ENCODE assay signal across 11 cellular contexts in the genomic region with DNA sequence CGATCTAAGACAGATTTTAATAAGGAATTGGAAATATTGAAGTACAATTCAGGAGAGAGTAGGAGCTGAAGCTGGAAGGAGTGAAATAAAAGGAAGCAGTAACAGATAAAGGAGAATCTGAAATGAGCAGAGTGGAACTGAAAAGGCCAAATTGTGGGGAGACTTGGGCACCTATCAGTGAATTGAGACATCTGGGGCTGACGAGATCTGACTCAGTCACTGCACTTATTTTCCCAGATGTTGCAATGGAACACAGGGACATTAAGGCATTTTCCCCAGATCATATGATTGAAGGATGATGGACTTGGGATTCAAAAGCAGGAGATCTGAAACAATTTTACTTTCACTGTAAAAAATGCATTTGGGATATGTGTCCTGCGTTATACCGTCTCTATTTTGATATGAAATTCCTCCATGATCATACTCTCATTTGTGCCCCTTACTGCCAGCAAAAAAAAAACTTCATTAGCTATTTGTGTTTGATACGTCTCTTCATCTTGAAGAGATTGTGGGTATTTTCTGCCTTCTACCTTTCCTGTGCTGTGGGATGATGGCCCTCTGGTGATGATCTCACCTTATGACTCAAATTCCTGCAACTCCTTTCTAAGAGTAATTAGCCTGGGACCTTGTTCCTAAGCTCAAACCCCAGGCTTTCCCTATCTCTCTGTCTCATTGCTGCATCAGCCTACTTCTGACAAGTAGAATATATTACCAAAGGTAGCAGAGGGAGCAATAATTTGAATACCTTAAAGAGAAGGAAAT.
DNase-seq lines count a peak whose midpoint lies in the region; ATAC-seq, FAIRE-seq and TF ChIP-seq lines count a peak whose summit lies in the region.
"Had no signal": no experiment of that assay in that cellular context is flagged by ENCODE, and none has a peak within 500 bp of the region (broad histone marks: within the 10 kb centered on the region; RNA-seq: fewer than 3 reads in every experiment).

No MANE protein-coding gene starts in this region.

- FAIRE-seq in HTR-8/SVneo (lab: Jason Lieb, UNC) = no peak

- TF ChIP-seq CTCF in GM23338 (conservative IDR thresholded peaks at IDR 0.05; ENCODE audit: low read depth in 2 of 2) = peak in 1 of 2 experiments; percentile 25; a peak in 1 of 4 replicates

- H2BK12ac ChIP-seq in neuronal stem cell (ENCODE audit: low read length) = no peak overlapping the region

- H3K18ac ChIP-seq in neuronal stem cell (ENCODE audit: low read length) = no peak overlapping the region

- H3K9me2 ChIP-seq in GM23338 (ENCODE audit: insufficient read depth) = no peaks in the 10 kb centered on the region

- DNase-seq in GM23338 (ENCODE audit: low spot score) = peak; percentile 28
- peak; percentile 52 for DNase-seq in RPMI7951 (ENCODE audit: low read depth)
- no peak for DNase-seq in epithelial cell of prostate (ENCODE audit: low read depth, low spot score)
- no peak for DNase-seq in neuronal stem cell (ENCODE audit: low spot score)
- DNase-seq in left colon = no peak
- DNase-seq in HTR-8/SVneo (ENCODE audit: insufficient read length, low spot score) = no peak

- H4K8ac ChIP-seq in neuronal stem cell (ENCODE audit: low read depth, low read length) = no peak overlapping the region

- H3K27me3 Mint-ChIP-seq in GM23338 (ENCODE audit: insufficient read depth, low read depth, poor library complexity) = no peaks in the 10 kb centered on the region

- peaks cover 15% of the 10 kb centered on the region; the same call in 2 of the 3 replicates for H3K4me1 Mint-ChIP-seq in GM23338

- H4K91ac ChIP-seq in neuronal stem cell (ENCODE audit: low read depth, low read length, poor library complexity) = no peak overlapping the region

- no peaks in the 10 kb centered on the region for H3K27me3 ChIP-seq in GM23338 (ENCODE audit: insufficient read depth)
- no peaks in the 10 kb centered on the region for H3K27me3 ChIP-seq in neuronal stem cell (ENCODE audit: control insufficient read depth in 3 of 3, insufficient read depth in 3 of 3, low read depth in 1 of 3, low read length in 3 of 3)

- no peak overlapping the region for H2BK15ac ChIP-seq in neuronal stem cell (ENCODE audit: low read length)

- H3K79me1 ChIP-seq in neuronal stem cell (ENCODE audit: low read depth, low read length) = no peaks in the 10 kb centered on the region

- H3K23ac ChIP-seq in neuronal stem cell (ENCODE audit: low read depth, low read length, poor library complexity) = no peak overlapping the region

- H3K4me3 ChIP-seq in GM23338 (no peak overlapping the region), neuronal stem cell (ENCODE audit: low read length in 2 of 2) (no peak overlapping the region)
- H3K4me3 ChIP-seq: HAP-1 had no signal

- no peaks in the 10 kb centered on the region for H3K9me3 ChIP-seq in neuronal stem cell (replicated peaks in 1 of 2; ENCODE audit: control insufficient read depth in 2 of 2, insufficient read depth in 1 of 2, low read depth in 1 of 2, low read length in 2 of 2)
- H3K9me3 ChIP-seq: HAP-1 had no signal

- peak; percentile 63 for ATAC-seq in GM23338
- no peak for ATAC-seq in left colon
- ATAC-seq in activated CD4-positive, CD25-positive, alpha-beta regulatory T cell treated with anti-CD3 and anti-CD28 coated beads, Interleukin-2, amount 50 U/mL, for 24 hours = no peak
- ATAC-seq in GM21723 (IDR thresholded peaks at IDR 0.05; ENCODE audit: unreplicated experiment) = no peak

- H3K9me3 Mint-ChIP-seq in GM23338 = no peaks in the 10 kb centered on the region
- H3K9me3 Mint-ChIP-seq: neural crest cell had no signal

- no peak overlapping the region for H3K4ac ChIP-seq in neuronal stem cell (ENCODE audit: low read length)

- no peaks in the 10 kb centered on the region for H3F3A ChIP-seq in GM23338 (replicated peaks; ENCODE audit: low read depth)

- intact Hi-C loops in left colon (cut with DNase I, micrococcal nuclease) = no loop called here

- H2BK5ac ChIP-seq in neuronal stem cell (ENCODE audit: low read length) = no peak overlapping the region

- H2AFZ ChIP-seq in GM23338 (peak overlapping the region; percentile 84; the same call in 1 of the 2 replicates), neuronal stem cell (ENCODE audit: low read length) (peak overlapping the region; percentile 21)

- no peak overlapping the region for H3K4me3 Mint-ChIP-seq in GM23338
- H3K4me3 Mint-ChIP-seq: neural crest cell had no signal

- H4K20me1 ChIP-seq in GM23338 (replicated peaks; ENCODE audit: insufficient read depth) = no peaks in the 10 kb centered on the region

- no peaks in the 10 kb centered on the region for H3K79me2 ChIP-seq in GM23338 (replicated peaks; ENCODE audit: insufficient read depth)

- H3K36me3 Mint-ChIP-seq in GM23338 (ENCODE audit: low read depth) = no peaks in the 10 kb centered on the region

- peak overlapping the region; percentile 51 for H3K27ac Mint-ChIP-seq in GM23338

- H3K27ac ChIP-seq in GM23338 (ENCODE audit: low read depth) = no peak overlapping the region
- H3K27ac ChIP-seq in epithelial cell of prostate = peak overlapping the region; percentile 74
- no peak overlapping the region for H3K27ac ChIP-seq in neuronal stem cell (replicated peaks; ENCODE audit: low read length)
- H3K27ac ChIP-seq: KMS-11 had no signal

- H3K14ac ChIP-seq in neuronal stem cell (ENCODE audit: low read length) = no peak overlapping the region

- 100% methylated on average over 1 of the region's 5 CpGs; no CpG with 5 or more reads in 1 of the 2 donors for WGBS in neuronal stem cell (ENCODE audit: extremely low coverage in 2 of 2, insufficient read length in 2 of 2, insufficient replicate concordance in 1 of 2), 2 donors

- H3K4me2 ChIP-seq in GM23338 (no peak overlapping the region), neuronal stem cell (ENCODE audit: insufficient read depth, low read length, poor library complexity, severe bottlenecking) (no peak overlapping the region)
- H3K4me2 ChIP-seq: KMS-11 had no signal

- no peaks in the 10 kb centered on the region for H3K36me3 ChIP-seq in GM23338 (ENCODE audit: insufficient read depth)
- no peaks in the 10 kb centered on the region for H3K36me3 ChIP-seq in neuronal stem cell (replicated peaks in 1 of 2; ENCODE audit: control insufficient read depth in 2 of 2, insufficient read depth in 2 of 2, low read length in 2 of 2)
- H3K36me3 ChIP-seq: HAP-1 had no signal

- H2BK120ac ChIP-seq in neuronal stem cell (ENCODE audit: low read depth, low read length) = no peak overlapping the region

- no peak overlapping the region for H2AK5ac ChIP-seq in neuronal stem cell (ENCODE audit: low read depth, low read length)

- H3K9ac ChIP-seq in neuronal stem cell (ENCODE audit: low read depth, low read length, poor library complexity) = no peak overlapping the region
- H3K9ac ChIP-seq: KMS-11 had no signal

- no peaks in the 10 kb centered on the region for H3K4me1 ChIP-seq in GM23338 (ENCODE audit: insufficient read depth)
- H3K4me1 ChIP-seq in neuronal stem cell (ENCODE audit: control insufficient read depth in 2 of 2, insufficient read depth in 1 of 2, low read depth in 1 of 2, low read length in 2 of 2) = peaks cover 0 to 3% of the 10 kb centered on the region in 2 donors
- H3K4me1 ChIP-seq: HAP-1 had no signal

TF ChIP-seq in GM23338, 12 proteins besides CTCF, POLR2A, EP300 and RAD21 (continues in another document):
- TF ChIP-seq STAT1 (IDR thresholded peaks at IDR 0.05; ENCODE audit: unreplicated experiment) (no peak), NANOG (IDR thresholded peaks at IDR 0.05; ENCODE audit: borderline replicate concordance) (no peak), CREB1 (CRISPR knock-in tag; IDR thresholded peaks at IDR 0.05; ENCODE audit: low read depth) (no peak), JUNB (IDR thresholded peaks at IDR 0.05; ENCODE audit: unreplicated experiment) (no peak), ZNF114 (CRISPR knock-in tag; IDR thresholded peaks at IDR 0.05) (no peak), EZH2 (IDR thresholded peaks at IDR 0.05; ENCODE audit: low read depth, unreplicated experiment) (no peak), ZNF331 (CRISPR knock-in tag; IDR thresholded peaks at IDR 0.05; ENCODE audit: low read depth) (no peak), POLR2AphosphoS5 (IDR thresholded peaks at IDR 0.05; ENCODE audit: low read depth) (no peak), EZH2phosphoT487 (IDR thresholded peaks at IDR 0.05; ENCODE audit: unreplicated experiment) (no peak)
- TF ChIP-seq, protein P1, sequence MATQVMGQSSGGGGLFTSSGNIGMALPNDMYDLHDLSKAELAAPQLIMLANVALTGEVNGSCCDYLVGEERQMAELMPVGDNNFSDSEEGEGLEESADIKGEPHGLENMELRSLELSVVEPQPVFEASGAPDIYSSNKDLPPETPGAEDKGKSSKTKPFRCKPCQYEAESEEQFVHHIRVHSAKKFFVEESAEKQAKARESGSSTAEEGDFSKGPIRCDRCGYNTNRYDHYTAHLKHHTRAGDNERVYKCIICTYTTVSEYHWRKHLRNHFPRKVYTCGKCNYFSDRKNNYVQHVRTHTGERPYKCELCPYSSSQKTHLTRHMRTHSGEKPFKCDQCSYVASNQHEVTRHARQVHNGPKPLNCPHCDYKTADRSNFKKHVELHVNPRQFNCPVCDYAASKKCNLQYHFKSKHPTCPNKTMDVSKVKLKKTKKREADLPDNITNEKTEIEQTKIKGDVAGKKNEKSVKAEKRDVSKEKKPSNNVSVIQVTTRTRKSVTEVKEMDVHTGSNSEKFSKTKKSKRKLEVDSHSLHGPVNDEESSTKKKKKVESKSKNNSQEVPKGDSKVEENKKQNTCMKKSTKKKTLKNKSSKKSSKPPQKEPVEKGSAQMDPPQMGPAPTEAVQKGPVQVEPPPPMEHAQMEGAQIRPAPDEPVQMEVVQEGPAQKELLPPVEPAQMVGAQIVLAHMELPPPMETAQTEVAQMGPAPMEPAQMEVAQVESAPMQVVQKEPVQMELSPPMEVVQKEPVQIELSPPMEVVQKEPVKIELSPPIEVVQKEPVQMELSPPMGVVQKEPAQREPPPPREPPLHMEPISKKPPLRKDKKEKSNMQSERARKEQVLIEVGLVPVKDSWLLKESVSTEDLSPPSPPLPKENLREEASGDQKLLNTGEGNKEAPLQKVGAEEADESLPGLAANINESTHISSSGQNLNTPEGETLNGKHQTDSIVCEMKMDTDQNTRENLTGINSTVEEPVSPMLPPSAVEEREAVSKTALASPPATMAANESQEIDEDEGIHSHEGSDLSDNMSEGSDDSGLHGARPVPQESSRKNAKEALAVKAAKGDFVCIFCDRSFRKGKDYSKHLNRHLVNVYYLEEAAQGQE (IDR thresholded peaks at IDR 0.05; ENCODE audit: unreplicated experiment) = no peak

Comparison
In these comparisons a context has a peak if more than half of its experiments do, and no peak if none do; other contexts are left out.
1. DNase-seq: peak in GM23338 (single experiment) and RPMI7951 (single experiment); none in epithelial cell of prostate (single experiment), neuronal stem cell (single experiment), left colon (0 of 2) and HTR-8/SVneo (single experiment).